Comparison of ENCODE assay signal across 18 cellular contexts in the genomic region with DNA sequence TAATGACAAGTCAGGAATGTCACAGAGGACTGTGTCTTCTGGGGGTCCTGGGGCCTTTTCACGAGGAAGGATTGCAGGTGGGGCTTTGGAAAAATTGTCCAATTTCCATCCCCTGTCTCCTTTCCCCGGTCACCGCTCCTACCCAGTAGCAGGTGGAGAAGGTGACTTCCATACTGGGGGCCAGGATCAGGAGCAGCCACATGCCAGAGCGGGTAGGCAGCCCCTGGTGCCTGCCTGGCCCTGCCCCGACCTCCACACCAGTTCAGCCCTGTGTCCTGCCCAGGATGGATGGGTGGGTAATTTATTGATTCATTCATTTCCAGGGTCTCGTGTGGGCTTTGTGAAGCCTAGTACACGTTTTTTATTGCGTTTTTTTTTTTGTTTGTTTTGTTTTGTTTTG. TPM values are rescaled to one million over a fixed set of nuclear protein-coding genes. Genes with fewer than 3 reads are reported as not detected.
DNase-seq lines count a peak whose midpoint lies in the region; ATAC-seq and TF ChIP-seq lines count a peak whose summit lies in the region.
"Had no signal": no experiment of that assay in that cellular context is flagged by ENCODE, and none has a peak within 500 bp of the region (broad histone marks: within the 10 kb centered on the region; RNA-seq: fewer than 3 reads in every experiment).

No MANE protein-coding gene starts in this region.

- H3K4me1 Mint-ChIP-seq in Caco-2 (ENCODE audit: low read depth, unreplicated experiment) = no peaks in the 10 kb centered on the region
- peaks cover 6% of the 10 kb centered on the region for H3K4me1 Mint-ChIP-seq in stimulated activated effector memory CD8-positive, alpha-beta T cell treated with anti-CD3 and anti-CD28 coated beads, Interleukin-12 subunit alpha, Interleukin-12 subunit beta, amount 100 ng/mL, for 72 hours

- H3K4me1 ChIP-seq in BLaER1 treated with 17β-estradiol and CSF1 and Interleukin-3, amounts not matched to agents 10 nM and 100 nM = peaks cover 53 to 90% (median 81%) of the 10 kb centered on the region in 10 experiments
- H3K4me1 ChIP-seq in Caco-2 (no peaks in the 10 kb centered on the region), lower lobe of right lung (peaks cover 8% of the 10 kb centered on the region), aorta (ENCODE audit: control insufficient read depth in 1 of 2, insufficient read depth in 2 of 2, low read length in 2 of 2) (no peaks in the 10 kb centered on the region)

- peaks cover 0 to 67% (median 34%) of the 10 kb centered on the region in 11 experiments; a peak in 17 of 22 replicates for H4K20me1 ChIP-seq in BLaER1 treated with 17β-estradiol and CSF1 and Interleukin-3, amounts not matched to agents 10 nM and 100 nM

- CTCF ChIA-PET in Caco-2 (lab: Charles Lee) = no interaction called here

- WGBS in aorta, 2 donors = 75 to 80% methylated on average over 8 of the region's 8 CpGs

- H3K36me3 Mint-ChIP-seq in Caco-2 (ENCODE audit: insufficient read depth, unreplicated experiment) = peaks cover 16% of the 10 kb centered on the region
- H3K36me3 Mint-ChIP-seq in stimulated activated effector memory CD8-positive, alpha-beta T cell treated with anti-CD3 and anti-CD28 coated beads, Interleukin-12 subunit alpha, Interleukin-12 subunit beta, amount 100 ng/mL, for 72 hours = no peaks in the 10 kb centered on the region

- H3K27me3 Mint-ChIP-seq in Caco-2 (ENCODE audit: insufficient read depth, unreplicated experiment) = no peaks in the 10 kb centered on the region
- H3K27me3 Mint-ChIP-seq: CD4-positive, CD25-positive, alpha-beta regulatory T cell; IgD-negative memory B cell had no signal

- peaks cover 9% of the 10 kb centered on the region for H3K9me3 Mint-ChIP-seq in Caco-2 (ENCODE audit: unreplicated experiment)
- H3K9me3 Mint-ChIP-seq in stimulated activated effector memory CD8-positive, alpha-beta T cell treated with anti-CD3 and anti-CD28 coated beads, Interleukin-12 subunit alpha, Interleukin-12 subunit beta, amount 100 ng/mL, for 72 hours = peaks cover 4% of the 10 kb centered on the region

- POLR2A ChIA-PET in Caco-2 (lab: Charles Lee) = no interaction called here

- TF ChIP-seq CTCF in Caco-2 (IDR thresholded peaks at IDR 0.05; ENCODE audit: insufficient read depth in 1 of 2, low read depth in 1 of 2, low read length in 1 of 2, severe bottlenecking in 1 of 2, unreplicated experiment in 1 of 2) (no peak), lower lobe of right lung (IDR thresholded peaks at IDR 0.05) (no peak)

- DNase-seq in Caco-2 = no peak
- peak; percentile 20 for DNase-seq in lower lobe of right lung
- peak; percentile 15 to 34 for DNase-seq in aorta
- no peak for DNase-seq in stimulated activated effector memory CD8-positive, alpha-beta T cell treated with anti-CD3 and anti-CD28 coated beads, Interleukin-12 subunit alpha, Interleukin-12 subunit beta, amount 100 ng/mL, for 72 hours (ENCODE audit: low spot score in 2 of 2)
- DNase-seq: ACHN; CD4-positive, CD25-positive, alpha-beta regulatory T cell; CD8-positive, alpha-beta memory T cell; COR-L47; DMS153; DMS79 treated with DMSO at 0.1 percent for 48 hours; GF-D8; H9; KBM-7 had no signal

- ATAC-seq in lower lobe of right lung = no peak
- no peak for ATAC-seq in aorta (ENCODE audit: low FRiP score)
- ATAC-seq in stimulated activated effector memory CD8-positive, alpha-beta T cell treated with anti-CD3 and anti-CD28 coated beads, Interleukin-12 subunit alpha, Interleukin-12 subunit beta, amount 100 ng/mL, for 72 hours = no peak
- ATAC-seq in HG02840 (IDR thresholded peaks at IDR 0.05; ENCODE audit: low FRiP score, unreplicated experiment) = no peak
- no peak for ATAC-seq in GM18867 (IDR thresholded peaks at IDR 0.05; ENCODE audit: unreplicated experiment)
- ATAC-seq: HepG2 had no signal

- peak overlapping the region in 2 of 11 experiments; percentile 71; a peak in 1 of 22 replicates for H3K27ac ChIP-seq in BLaER1 treated with 17β-estradiol and CSF1 and Interleukin-3, amounts not matched to agents 10 nM and 100 nM
- no peak overlapping the region for H3K27ac ChIP-seq in lower lobe of right lung
- no peak overlapping the region for H3K27ac ChIP-seq in aorta (ENCODE audit: low read depth in 1 of 2, low read length in 2 of 2)

- BruUV-seq in Caco-2 (replicated peaks; lab: Mats Ljungman, UMichigan) = no TSS peak

- H3K4me3 ChIP-seq in BLaER1 treated with 17β-estradiol and CSF1 and Interleukin-3, amounts not matched to agents 10 nM and 100 nM = no peak overlapping the region
- H3K4me3 ChIP-seq in Caco-2 (ENCODE audit: low read depth, low read length) (no peak overlapping the region), lower lobe of right lung (no peak overlapping the region), aorta (ENCODE audit: low read length in 2 of 2) (no peak overlapping the region)

- peak overlapping the region; percentile 5 for H3K27ac Mint-ChIP-seq in Caco-2 (ENCODE audit: unreplicated experiment)
- H3K27ac Mint-ChIP-seq in stimulated activated effector memory CD8-positive, alpha-beta T cell treated with anti-CD3 and anti-CD28 coated beads, Interleukin-12 subunit alpha, Interleukin-12 subunit beta, amount 100 ng/mL, for 72 hours = no peak overlapping the region
- H3K27ac Mint-ChIP-seq: CD4-positive, CD25-positive, alpha-beta regulatory T cell had no signal

- no peak overlapping the region for H3K4me3 Mint-ChIP-seq in Caco-2 (ENCODE audit: unreplicated experiment)
- H3K4me3 Mint-ChIP-seq in stimulated activated effector memory CD8-positive, alpha-beta T cell treated with anti-CD3 and anti-CD28 coated beads, Interleukin-12 subunit alpha, Interleukin-12 subunit beta, amount 100 ng/mL, for 72 hours = no peak overlapping the region
- H3K4me3 Mint-ChIP-seq: CD8-positive, alpha-beta memory T cell; H9 had no signal

- peak overlapping the region in 10 of 11 experiments; percentile 77 to 97 (median 92); a peak in 16 of 22 replicates for H3K4me2 ChIP-seq in BLaER1 treated with 17β-estradiol and CSF1 and Interleukin-3, amounts not matched to agents 10 nM and 100 nM

- peaks cover 0 to 55% (median 0%) of the 10 kb centered on the region in 11 experiments; a peak in 7 of 22 replicates for H3K27me3 ChIP-seq in BLaER1 treated with 17β-estradiol and CSF1 and Interleukin-3, amounts not matched to agents 10 nM and 100 nM
- H3K27me3 ChIP-seq in Caco-2 (replicated peaks; ENCODE audit: control insufficient read depth, insufficient read depth, low read length) (no peaks in the 10 kb centered on the region), lower lobe of right lung (ENCODE audit: low read depth) (no peaks in the 10 kb centered on the region), aorta (ENCODE audit: control insufficient read depth in 1 of 2, insufficient read depth in 2 of 2, low read length in 1 of 2) (no peaks in the 10 kb centered on the region)

- peaks cover 14 to 22% (median 15%) of the 10 kb centered on the region in 11 experiments for H3K9me3 ChIP-seq in BLaER1 treated with 17β-estradiol and CSF1 and Interleukin-3, amounts not matched to agents 10 nM and 100 nM (replicated peaks in 1 of 11)
- peaks cover 5% of the 10 kb centered on the region for H3K9me3 ChIP-seq in Caco-2
- no peaks in the 10 kb centered on the region for H3K9me3 ChIP-seq in lower lobe of right lung
- peaks cover 5% of the 10 kb centered on the region for H3K9me3 ChIP-seq in aorta (ENCODE audit: control insufficient read depth, low read length)

- peaks cover 0 to 18% (median 8%) of the 10 kb centered on the region in 11 experiments; a peak in 17 of 22 replicates for H3K36me3 ChIP-seq in BLaER1 treated with 17β-estradiol and CSF1 and Interleukin-3, amounts not matched to agents 10 nM and 100 nM
- H3K36me3 ChIP-seq in Caco-2 (ENCODE audit: control insufficient read depth, insufficient read depth, low read length) = peaks cover 2% of the 10 kb centered on the region; the same call in 1 of the 2 replicates
- peaks cover 2% of the 10 kb centered on the region for H3K36me3 ChIP-seq in lower lobe of right lung
- H3K36me3 ChIP-seq in aorta (ENCODE audit: control insufficient read depth in 1 of 2, insufficient read depth in 2 of 2, low read length in 1 of 2) = no peaks in the 10 kb centered on the region

- no peak overlapping the region for H3K9ac ChIP-seq in BLaER1 treated with 17β-estradiol and CSF1 and Interleukin-3, amounts not matched to agents 10 nM and 100 nM

- intact Hi-C loops in Caco-2 (cut with micrococcal nuclease; ENCODE audit: unreplicated experiment) (no loop called here), lower lobe of right lung (cut with DNase I) (no loop called here), aorta (cut with DNase I) (no loop called here)

RNA-seq across cellular contexts. Expression of gene PRKCZ, which starts 51.7 kb away (rescaled TPM):
- total RNA-seq in Caco-2 (2022) (45.9 and 48.7 TPM in 2 replicates), lower lobe of right lung (97.6 TPM), aorta (1 to 10 TPM; 3.2 to 5.2 TPM)
- 10 to 100 TPM in 1 of 2 donors, 1 to 10 TPM in 1; 1.5 to 23.2 TPM for polyA plus RNA-seq in aorta

Comparison
In these comparisons a context has a peak if more than half of its experiments do, and no peak if none do; other contexts are left out.
1. DNase-seq: peak in lower lobe of right lung (single experiment) and aorta (2 of 2); none in Caco-2 (0 of 2) and stimulated activated effector memory CD8-positive, alpha-beta T cell treated with anti-CD3 and anti-CD28 coated beads, Interleukin-12 subunit alpha, Interleukin-12 subunit beta, amount 100 ng/mL, for 72 hours (0 of 2).